In genomic region chr1:205591522-205592351, GRCh38 we compare ENCODE assay signal across 8 cellular contexts. TPM values are rescaled to one million over a fixed set of nuclear protein-coding genes. Genes with fewer than 3 reads are reported as not detected.
A peak's percentile ranks its signal among the peaks of the same experiment; 100 is the strongest.
DNase-seq lines count a peak whose midpoint lies in the region; ATAC-seq, FAIRE-seq and TF ChIP-seq lines count a peak whose summit lies in the region.

No MANE protein-coding gene starts in this region.

- peak; percentile 89 for DNase-seq in AG08395 (ENCODE audit: low spot score)
- DNase-seq in NCI-H226, result peak; percentile 70
- DNase-seq in activated CD4-positive, CD25-positive, alpha-beta regulatory T cell treated with anti-CD3 and anti-CD28 coated beads, Interleukin-2, amount 50 U/mL, for 16 hours (ENCODE audit: low read depth, low spot score), result peak; percentile 76
- DNase-seq in central memory CD4-positive, alpha-beta T cell, result peak; percentile 83
- peak; percentile 93 for DNase-seq in kidney
- DNase-seq in stimulated activated CD4-positive, alpha-beta T cell treated with anti-CD3 and anti-CD28 coated beads, Interleukin-15, amount 100 ng/mL, for 24 hours, result peak; percentile 93

- H3K27ac ChIP-seq in kidney (ENCODE audit: low read depth in 2 of 2, low read length in 2 of 2), result peak overlapping the region; percentile 45 to 61

- peak; percentile 99 for TF ChIP-seq CTCF in kidney (IDR thresholded peaks at IDR 0.05; ENCODE audit: borderline replicate concordance, extremely low read depth, insufficient read depth)

- no peak for FAIRE-seq in kidney (lab: Jason Lieb, UNC)

- peak overlapping the region; percentile 60 to 84 for H3K4me3 ChIP-seq in kidney (ENCODE audit: low read length in 2 of 2)

- peaks cover 0 to 3% of the 10 kb centered on the region in 2 donors for H3K4me1 ChIP-seq in kidney (ENCODE audit: control insufficient read depth in 1 of 2, insufficient read depth in 1 of 2, low read depth in 1 of 2, low read length in 2 of 2)

- ATAC-seq in GM18907 (IDR thresholded peaks at IDR 0.05; ENCODE audit: unreplicated experiment) (peak; percentile 77), HG03196 (IDR thresholded peaks at IDR 0.05; ENCODE audit: unreplicated experiment) (peak; percentile 60)

- no peaks in the 10 kb centered on the region for H3K9me3 ChIP-seq in kidney (ENCODE audit: control insufficient read depth in 1 of 2, low read length in 2 of 2)

- peaks cover 0 to 4% of the 10 kb centered on the region in 2 donors for H3K36me3 ChIP-seq in kidney (ENCODE audit: control insufficient read depth in 1 of 2, insufficient read depth in 2 of 2, low read length in 2 of 2)

- intact Hi-C loops in kidney (cut with DNase I), result loop anchor here (2.0 kb wide), 1 partner anchor 65 kb away; no protein-coding TSS in a partner anchor

- H3K9ac ChIP-seq in kidney (ENCODE audit: low read length in 2 of 2), result peak overlapping the region; percentile 42 to 75

RNA-seq across cellular contexts. Expression of gene ELK4, which starts 40.1 kb away (rescaled TPM):
- 87.3 TPM for total RNA-seq in kidney
- 4.2 TPM for polyA plus RNA-seq in kidney (ENCODE audit: insufficient read depth, low read depth, low replicate concordance)

Comparison
In these comparisons a context has a peak if more than half of its experiments do, and no peak if none do; other contexts are left out.
1. Peak in every context shown above with its lines: DNase-seq, ATAC-seq, H3K4me3 ChIP-seq and H3K27ac ChIP-seq.